ENCODE assay signal across 28 cellular contexts in the genomic region with DNA sequence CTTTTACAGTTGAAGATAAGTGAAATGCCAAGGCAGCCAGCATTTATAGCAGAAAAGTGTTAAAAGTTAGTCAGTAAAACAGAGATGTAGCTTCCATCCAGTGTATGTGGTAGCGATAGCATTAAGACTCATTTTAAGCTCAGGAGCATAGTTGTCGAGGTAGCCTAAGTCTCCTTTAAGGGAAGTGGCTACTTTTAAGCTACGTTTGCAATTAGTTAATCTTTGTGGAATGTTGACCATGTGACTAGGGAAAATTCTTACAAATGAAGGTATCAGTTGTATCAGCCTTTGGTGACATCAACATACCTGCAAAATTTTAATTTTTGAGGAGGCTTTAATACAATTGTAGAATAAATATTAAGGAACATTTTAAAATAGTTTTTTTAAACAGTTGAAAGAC.
A peak's percentile ranks its signal among the peaks of the same experiment; 100 is the strongest.
DNase-seq lines count a peak whose midpoint lies in the region; ATAC-seq and TF ChIP-seq lines count a peak whose summit lies in the region.
"Had no signal": no experiment of that assay in that cellular context is flagged by ENCODE, and none has a peak within 500 bp of the region (broad histone marks: within the 10 kb centered on the region; RNA-seq: fewer than 3 reads in every experiment).

No MANE protein-coding gene starts in this region.

- no peak overlapping the region for H3K27ac Mint-ChIP-seq in stimulated activated memory B cell treated with anti-CD40 and anti-IgM and Interleukin-4, amounts not matched to agents 10 μg/mL and 1 μg/mL and 100 μg/mL, for 72 hours
- H3K27ac Mint-ChIP-seq: activated CD8-positive, alpha-beta T cell treated with anti-CD3 and anti-CD28 coated beads, Interleukin-2, amount 10 ng/mL, durations not matched to agents 7 days and 5 days; activated naive CD8-positive, alpha-beta T cell treated with anti-CD3 and anti-CD28 coated beads, Interleukin-2, amount 50 U/mL, for 24 hours; CD4-positive, alpha-beta memory T cell; nephron; T-cell had no signal

- peak overlapping the region; percentile 33 for H3K27ac ChIP-seq in AG04450 (ENCODE audit: low read depth, low read length)
- no peak overlapping the region for H3K27ac ChIP-seq in RWPE2 (ENCODE audit: poor library complexity, severe bottlenecking)
- peak overlapping the region; percentile 62 to 74 (median 67) for H3K27ac ChIP-seq in esophagus muscularis mucosa (replicated peaks in 1 of 4)
- peak overlapping the region; percentile 84 for H3K27ac ChIP-seq in mesenchymal stem cell (ENCODE audit: low read length, poor library complexity, severe bottlenecking)
- no peak overlapping the region for H3K27ac ChIP-seq in Karpas-422 (ENCODE audit: low read length)
- H3K27ac ChIP-seq: stomach, transverse colon had no signal

- H3K27me3 Mint-ChIP-seq in stimulated activated memory B cell treated with anti-CD40 and anti-IgM and Interleukin-4, amounts not matched to agents 10 μg/mL and 1 μg/mL and 100 μg/mL, for 72 hours = no peaks in the 10 kb centered on the region

- peak; percentile 17; the same call in 1 of the 3 replicates for ATAC-seq in RWPE2 (ENCODE audit: low read depth)
- ATAC-seq in left lobe of liver = no peak
- ATAC-seq in stimulated activated memory B cell treated with anti-CD40 and anti-IgM and Interleukin-4, amounts not matched to agents 10 μg/mL and 1 μg/mL and 100 μg/mL, for 72 hours = no peak
- ATAC-seq: activated CD8-positive, alpha-beta T cell treated with anti-CD3 and anti-CD28 coated beads, Interleukin-2, amount 10 ng/mL, durations not matched to agents 7 days and 5 days; activated naive CD8-positive, alpha-beta T cell treated with anti-CD3 and anti-CD28 coated beads, Interleukin-2, amount 50 U/mL, for 24 hours; Panc1; T-cell had no signal

- H2BK5ac ChIP-seq in mesenchymal stem cell (ENCODE audit: low read depth, low read length, poor library complexity, severe bottlenecking) = peak overlapping the region; percentile 11

- no peak overlapping the region for H2BK120ac ChIP-seq in mesenchymal stem cell (ENCODE audit: low read depth, low read length)

- no peak overlapping the region for H3K23ac ChIP-seq in mesenchymal stem cell (ENCODE audit: low read length in 2 of 2)

- no peaks in the 10 kb centered on the region for H3K9me3 Mint-ChIP-seq in stimulated activated memory B cell treated with anti-CD40 and anti-IgM and Interleukin-4, amounts not matched to agents 10 μg/mL and 1 μg/mL and 100 μg/mL, for 72 hours
- H3K9me3 Mint-ChIP-seq: activated naive CD8-positive, alpha-beta T cell treated with anti-CD3 and anti-CD28 coated beads, Interleukin-2, amount 50 U/mL, for 24 hours; CD4-positive, alpha-beta memory T cell; nephron; T-cell had no signal

- H2AFZ ChIP-seq in mesenchymal stem cell (ENCODE audit: low read depth, low read length) = no peak overlapping the region
- no peak overlapping the region for H2AFZ ChIP-seq in Karpas-422 (ENCODE audit: low read length)

- WGBS in esophagus muscularis mucosa = 48% methylated on average over 3 of the region's 3 CpGs
- 45% methylated on average over 3 of the region's 3 CpGs for WGBS in mesenchymal stem cell

- TF ChIP-seq POLR2A in esophagus muscularis mucosa (IDR thresholded peaks at IDR 0.05; ENCODE audit: low read depth) = no peak

- no peaks in the 10 kb centered on the region for H3K9me2 ChIP-seq in Karpas-422 (replicated peaks; ENCODE audit: insufficient read depth, low read length)

- POLR2A ChIA-PET in AG04450 (lab: Yijun Ruan, JAX) = interaction anchor here (0.5 to 1.7 kb wide), 2 partner anchors 22 to 39 kb away, joined by 3 to 5 read pairs; no protein-coding TSS in a partner anchor

- H3K14ac ChIP-seq in mesenchymal stem cell (ENCODE audit: low read length in 2 of 2) = no peak overlapping the region

- H3K79me1 ChIP-seq in mesenchymal stem cell (replicated peaks; ENCODE audit: low read length, poor library complexity, severe bottlenecking) = no peaks in the 10 kb centered on the region

- H3K4me2 ChIP-seq in mesenchymal stem cell (ENCODE audit: low read length, poor library complexity, severe bottlenecking) (no peak overlapping the region), Karpas-422 (ENCODE audit: low read depth, low read length, poor library complexity, severe bottlenecking) (no peak overlapping the region)

- H2BK15ac ChIP-seq in mesenchymal stem cell (ENCODE audit: low read depth, poor library complexity, severe bottlenecking) = no peak overlapping the region

- H3K4ac ChIP-seq in mesenchymal stem cell (ENCODE audit: low read depth in 1 of 2, low read length in 2 of 2) = no peak overlapping the region

- no peak overlapping the region for H2BK12ac ChIP-seq in mesenchymal stem cell (ENCODE audit: low read length in 2 of 2)

- H3K4me3 ChIP-seq in AG04450 (ENCODE audit: low read depth, low read length) (no peak overlapping the region), RWPE2 (ENCODE audit: severe bottlenecking) (no peak overlapping the region), esophagus muscularis mucosa (no peak overlapping the region), mesenchymal stem cell (ENCODE audit: insufficient read depth in 1 of 2, low read depth in 1 of 2, low read length in 2 of 2) (no peak overlapping the region), Karpas-422 (ENCODE audit: low read length) (no peak overlapping the region)
- H3K4me3 ChIP-seq: stomach, transverse colon had no signal

- TF ChIP-seq CTCF in AG04450 (IDR thresholded peaks at IDR 0.05; ENCODE audit: low read depth, low read length) (no peak), RWPE2 (IDR thresholded peaks at IDR 0.05; ENCODE audit: poor library complexity, severe bottlenecking) (no peak), esophagus muscularis mucosa (IDR thresholded peaks at IDR 0.05) (no peak)

- H3K4me3 Mint-ChIP-seq in stimulated activated memory B cell treated with anti-CD40 and anti-IgM and Interleukin-4, amounts not matched to agents 10 μg/mL and 1 μg/mL and 100 μg/mL, for 72 hours = no peak overlapping the region
- H3K4me3 Mint-ChIP-seq: activated CD8-positive, alpha-beta T cell treated with anti-CD3 and anti-CD28 coated beads, Interleukin-2, amount 10 ng/mL, durations not matched to agents 7 days and 5 days; activated naive CD8-positive, alpha-beta T cell treated with anti-CD3 and anti-CD28 coated beads, Interleukin-2, amount 50 U/mL, for 24 hours; CD4-positive, alpha-beta memory T cell; nephron; T-cell had no signal

- H3K27me3 ChIP-seq in AG04450 (ENCODE audit: control insufficient read depth, insufficient read depth, low read length) = no peaks in the 10 kb centered on the region
- no peaks in the 10 kb centered on the region for H3K27me3 ChIP-seq in RWPE2 (ENCODE audit: insufficient read depth, poor library complexity, severe bottlenecking)
- H3K27me3 ChIP-seq in esophagus muscularis mucosa = no peaks in the 10 kb centered on the region
- H3K27me3 ChIP-seq in mesenchymal stem cell (ENCODE audit: control insufficient read depth in 1 of 2, insufficient read depth in 1 of 2, low read length in 2 of 2) = no peaks in the 10 kb centered on the region
- H3K27me3 ChIP-seq in Karpas-422 (ENCODE audit: low read length) = no peaks in the 10 kb centered on the region
- H3K27me3 ChIP-seq: stomach, transverse colon had no signal

- H3K9me3 ChIP-seq in AG04450 (ENCODE audit: control insufficient read depth, insufficient read depth, low read length) (no peaks in the 10 kb centered on the region), RWPE2 (ENCODE audit: severe bottlenecking) (no peaks in the 10 kb centered on the region), esophagus muscularis mucosa (no peaks in the 10 kb centered on the region), mesenchymal stem cell (ENCODE audit: control insufficient read depth, low read length) (no peaks in the 10 kb centered on the region), Karpas-422 (ENCODE audit: low read length) (no peaks in the 10 kb centered on the region)
- H3K9me3 ChIP-seq: stomach, transverse colon had no signal

- CTCF ChIA-PET in AG04450 (lab: Charles Lee) = no interaction called here

- no peak overlapping the region for H4K8ac ChIP-seq in mesenchymal stem cell (ENCODE audit: low read length)

- no peaks in the 10 kb centered on the region for H3K36me3 ChIP-seq in RWPE2 (ENCODE audit: low read depth)
- H3K36me3 ChIP-seq in esophagus muscularis mucosa = no peaks in the 10 kb centered on the region
- no peaks in the 10 kb centered on the region for H3K36me3 ChIP-seq in mesenchymal stem cell (ENCODE audit: control insufficient read depth in 1 of 2, insufficient read depth in 2 of 2, low read depth in 1 of 2, low read length in 2 of 2)
- no peaks in the 10 kb centered on the region for H3K36me3 ChIP-seq in Karpas-422 (ENCODE audit: insufficient read depth, low read length)
- H3K36me3 ChIP-seq: stomach, transverse colon had no signal

- H3K9ac ChIP-seq in mesenchymal stem cell (ENCODE audit: low read length) (no peak overlapping the region), Karpas-422 (ENCODE audit: low read length) (no peak overlapping the region)

- no peaks in the 10 kb centered on the region for H3K36me3 Mint-ChIP-seq in stimulated activated memory B cell treated with anti-CD40 and anti-IgM and Interleukin-4, amounts not matched to agents 10 μg/mL and 1 μg/mL and 100 μg/mL, for 72 hours
- H3K36me3 Mint-ChIP-seq: CD4-positive, alpha-beta memory T cell; T-cell had no signal

- no peak for DNase-seq in AG04450 (ENCODE audit: low read depth, low spot score)
- no peak for DNase-seq in RWPE2 (ENCODE audit: low spot score)
- no peak for DNase-seq in esophagus muscularis mucosa (ENCODE audit: extremely low spot score)
- DNase-seq in mesenchymal stem cell = no peak
- no peak for DNase-seq in Karpas-422
- DNase-seq in NCI-H1092 treated with DMSO at 0.1 percent for 48 hours (lab: John Stamatoyannopoulos, UW) = no peak
- no peak for DNase-seq in left lobe of liver (ENCODE audit: low spot score)
- DNase-seq: 8988T; activated CD4-positive, alpha-beta T cell treated with anti-CD3 and anti-CD28 coated beads for 1 hour; activated CD8-positive, alpha-beta T cell treated with anti-CD3 and anti-CD28 coated beads, Interleukin-2, amount 10 ng/mL, durations not matched to agents 7 days and 5 days; activated gamma-delta T cell; activated naive CD8-positive, alpha-beta T cell treated with anti-CD3 and anti-CD28 coated beads, Interleukin-2, amount 50 U/mL, for 24 hours; activated T-cell treated with anti-CD3 and anti-CD28 coated beads for 4 hours; AML-193; CD4-positive, alpha-beta memory T cell; cortex of kidney; GOT3; Kasumi-1; NCI-H1694 treated with DMSO at 0.1 percent for 48 hours; NCI-H2171 treated with DMSO at 0.1 percent for 48 hours; NCI-H524 treated with DMSO at 0.1 percent for 48 hours; NK-92 treated with Interleukin-12 subunit alpha and Interleukin-12 subunit beta, amount 100 ng/mL, for 24 hours; stomach; T-cell; transverse colon had no signal

- H3K79me2 ChIP-seq in Karpas-422 (ENCODE audit: low read length) = no peaks in the 10 kb centered on the region

- no peak overlapping the region for H3K18ac ChIP-seq in mesenchymal stem cell (ENCODE audit: low read depth in 1 of 2, low read length in 2 of 2)

- no peak for TF ChIP-seq EP300 in esophagus muscularis mucosa (IDR thresholded peaks at IDR 0.05)

- H4K20me1 ChIP-seq in Karpas-422 (ENCODE audit: insufficient read depth, low read depth, low read length) = no peaks in the 10 kb centered on the region

- intact Hi-C loops in esophagus muscularis mucosa (cut with DNase I) = no loop called here

- no peaks in the 10 kb centered on the region for H3K4me1 Mint-ChIP-seq in stimulated activated memory B cell treated with anti-CD40 and anti-IgM and Interleukin-4, amounts not matched to agents 10 μg/mL and 1 μg/mL and 100 μg/mL, for 72 hours
- H3K4me1 Mint-ChIP-seq: activated naive CD8-positive, alpha-beta T cell treated with anti-CD3 and anti-CD28 coated beads, Interleukin-2, amount 50 U/mL, for 24 hours; CD4-positive, alpha-beta memory T cell; nephron; T-cell had no signal

- H4K91ac ChIP-seq in mesenchymal stem cell (ENCODE audit: low read length) = no peak overlapping the region

- H3K4me1 ChIP-seq in RWPE2 (ENCODE audit: insufficient read depth, poor library complexity, severe bottlenecking) = no peaks in the 10 kb centered on the region
- H3K4me1 ChIP-seq in esophagus muscularis mucosa = peaks cover 0 to 40% (median 31%) of the 10 kb centered on the region in 4 donors
- no peaks in the 10 kb centered on the region for H3K4me1 ChIP-seq in mesenchymal stem cell (ENCODE audit: control insufficient read depth, insufficient read depth, low read depth, low read length)
- no peaks in the 10 kb centered on the region for H3K4me1 ChIP-seq in Karpas-422 (ENCODE audit: low read length)
- H3K4me1 ChIP-seq: stomach, transverse colon had no signal

- H2AK5ac ChIP-seq in mesenchymal stem cell (ENCODE audit: low read length, severe bottlenecking) = no peak overlapping the region

Comparison
In these comparisons a context has a peak if more than half of its experiments do, and no peak if none do; other contexts are left out.
1. H3K27ac ChIP-seq: peak in AG04450 (single experiment), esophagus muscularis mucosa (4 of 4) and mesenchymal stem cell (single experiment); none in RWPE2 (single experiment) and Karpas-422 (single experiment).